In genomic region chr18:12278153-12278764, GRCh38 we compare ENCODE assay signal across 10 cellular contexts. TPM values are rescaled to one million over a fixed set of nuclear protein-coding genes. Genes with fewer than 3 reads are reported as not detected.
DNase-seq lines count a peak whose midpoint lies in the region; ATAC-seq and TF ChIP-seq lines count a peak whose summit lies in the region.
"Had no signal": no experiment of that assay in that cellular context is flagged by ENCODE, and none has a peak within 500 bp of the region (broad histone marks: within the 10 kb centered on the region; RNA-seq: fewer than 3 reads in every experiment).

No MANE protein-coding gene starts in this region.

- H3K4me2 ChIP-seq in OCI-LY7 (ENCODE audit: low read length), result no peak overlapping the region
- peak overlapping the region; percentile 83 for H3K4me2 ChIP-seq in fibroblast of lung (ENCODE audit: extremely low read depth, insufficient read depth, low read length)

- CTCF ChIA-PET in OCI-LY7 (lab: Charles Lee; ENCODE audit: unreplicated experiment), result interaction anchor here (0.6 kb wide), 1 partner anchor 46 kb away, joined by 3 read pairs; no protein-coding TSS in a partner anchor

- H2AFZ ChIP-seq in OCI-LY7 (ENCODE audit: low read length) (0 out of 2 replicates have a peak overlapping the region, but pooled peaks have one; percentile 19), fibroblast of lung (ENCODE audit: low read length) (no peak overlapping the region)

- no peaks in the 10 kb centered on the region for H3K36me3 ChIP-seq in OCI-LY7 (ENCODE audit: insufficient read depth, low read length)
- no peaks in the 10 kb centered on the region for H3K36me3 ChIP-seq in fibroblast of lung (ENCODE audit: control insufficient read depth, insufficient read depth, low read length)
- no peaks in the 10 kb centered on the region for H3K36me3 ChIP-seq in rectal smooth muscle tissue (ENCODE audit: control insufficient read depth, insufficient read depth, low read length)

- H3K27me3 ChIP-seq in fibroblast of lung (ENCODE audit: control insufficient read depth, insufficient read depth, low read length) (no peaks in the 10 kb centered on the region), rectal smooth muscle tissue (ENCODE audit: control insufficient read depth, insufficient read depth, low read length) (no peaks in the 10 kb centered on the region)

- H3K4me1 ChIP-seq in OCI-LY7 (ENCODE audit: insufficient read depth, low read length, poor library complexity, severe bottlenecking), result no peaks in the 10 kb centered on the region
- peaks cover 24% of the 10 kb centered on the region for H3K4me1 ChIP-seq in fibroblast of lung (ENCODE audit: control insufficient read depth, extremely low read depth, insufficient read depth, low read length)
- peaks cover 42% of the 10 kb centered on the region for H3K4me1 ChIP-seq in rectal smooth muscle tissue (ENCODE audit: control insufficient read depth, insufficient read depth, low read length)

- H4K20me1 ChIP-seq in OCI-LY7 (ENCODE audit: insufficient read depth, low read length) (no peaks in the 10 kb centered on the region), fibroblast of lung (ENCODE audit: control insufficient read depth, extremely low read depth, insufficient read depth, low read length) (no peaks in the 10 kb centered on the region)

- no peak overlapping the region for H3K27ac ChIP-seq in OCI-LY7 (ENCODE audit: low read depth, low read length, poor library complexity, severe bottlenecking)
- peak overlapping the region; percentile 99 for H3K27ac ChIP-seq in fibroblast of lung (ENCODE audit: insufficient read depth, low read length)
- peak overlapping the region; percentile 98 for H3K27ac ChIP-seq in rectal smooth muscle tissue (ENCODE audit: low read depth, low read length)

- no TSS peak for BruUV-seq in OCI-LY7 (replicated peaks; lab: Mats Ljungman, UMichigan)

- POLR2A ChIA-PET in OCI-LY7 (lab: Charles Lee), result interaction anchor here (0.6 to 1.5 kb wide), 5 partner anchors 12 to 754 kb away, joined by 3 to 6 read pairs (median 4); no protein-coding TSS in a partner anchor

- ATAC-seq in HG03025 (IDR thresholded peaks at IDR 0.05; ENCODE audit: low FRiP score, unreplicated experiment) (no peak), HG02678 (IDR thresholded peaks at IDR 0.05; ENCODE audit: unreplicated experiment) (no peak), GM21717 (IDR thresholded peaks at IDR 0.05; ENCODE audit: unreplicated experiment) (no peak)
- no peak for ATAC-seq in activated CD4-positive, CD25-positive, alpha-beta regulatory T cell treated with anti-CD3 and anti-CD28 coated beads, Interleukin-2, amount 50 U/mL, for 24 hours

- intact Hi-C loops in OCI-LY7 (cut with micrococcal nuclease; ENCODE audit: unreplicated experiment), result no loop called here

- no peak overlapping the region for H3K4me3 ChIP-seq in OCI-LY7 (ENCODE audit: low read depth, low read length, poor library complexity, severe bottlenecking)
- peak overlapping the region; percentile 36 to 60 (median 52) for H3K4me3 ChIP-seq in fibroblast of lung (replicated peaks in 1 of 4; ENCODE audit: control extremely low read depth in 1 of 4, insufficient read depth in 1 of 4, low read depth in 3 of 4, low read length in 4 of 4)
- peak overlapping the region; percentile 66 for H3K4me3 ChIP-seq in rectal smooth muscle tissue (ENCODE audit: low read length)

- H3K9me2 ChIP-seq in OCI-LY7 (ENCODE audit: insufficient read depth, low read length), result no peaks in the 10 kb centered on the region

- no peaks in the 10 kb centered on the region for H3K79me2 ChIP-seq in OCI-LY7 (ENCODE audit: insufficient read depth, low read depth, low read length)
- no peaks in the 10 kb centered on the region for H3K79me2 ChIP-seq in fibroblast of lung (ENCODE audit: control insufficient read depth, insufficient read depth, low read length)

- peak; percentile 32 for DNase-seq in GM03348 (ENCODE audit: low spot score)
- DNase-seq in OCI-LY7 (ENCODE audit: low spot score), result peak; percentile 23
- peak in 1 of 2 donors; percentile 18 for DNase-seq in fibroblast of lung (ENCODE audit: low read depth in 2 of 2)
- DNase-seq: NCI-H1105 treated with DMSO at 0.1 percent for 48 hours had no signal

- TF ChIP-seq CTCF in OCI-LY7 (conservative IDR thresholded peaks at IDR 0.05; ENCODE audit: low read length) (peak; percentile 62), fibroblast of lung (conservative IDR thresholded peaks at IDR 0.05 in 1 of 2, IDR thresholded peaks at IDR 0.05 in 1 of 2; ENCODE audit: low read depth in 1 of 2, low read length in 2 of 2) (peak in 1 of 2 donors; percentile 6)

- H3K9ac ChIP-seq in fibroblast of lung (ENCODE audit: insufficient read depth, low read length), result peak overlapping the region; percentile 84
- H3K9ac ChIP-seq in rectal smooth muscle tissue (ENCODE audit: low read length), result peak overlapping the region; percentile 57

- no peaks in the 10 kb centered on the region for H3K9me3 ChIP-seq in OCI-LY7 (ENCODE audit: low read length)
- H3K9me3 ChIP-seq in fibroblast of lung (ENCODE audit: control insufficient read depth, insufficient read depth, low read depth, low read length), result no peaks in the 10 kb centered on the region

RNA-seq across cellular contexts. Expression of gene CIDEA, which starts 24.1 kb away (rescaled TPM):
- total RNA-seq in OCI-LY7 (2014; rRNA removed; shearing (Covaris generic)), result not detected in 2 replicates
- total RNA-seq in OCI-LY7 (2022), result not detected in 2 replicates
- total RNA-seq in fibroblast of lung, result 0.26 and 1.7 TPM in 2 replicates
- polyA plus RNA-seq in fibroblast of lung, result 0.12 and 0.21 TPM in 2 replicates
- 0.22 and 0.33 TPM in 2 replicates for polyA plus RNA-seq in fibroblast of lung (2012)
- not detected in 2 replicates for polyA minus RNA-seq in fibroblast of lung (ENCODE audit: low replicate concordance)
- total RNA-seq: myocyte had no signal

RNA-seq across cellular contexts. Expression of gene TUBB6, which starts 29.8 kb away (rescaled TPM):
- not detected in 2 replicates for total RNA-seq in OCI-LY7 (2014; rRNA removed; shearing (Covaris generic))
- total RNA-seq in OCI-LY7 (2022) (not detected in 2 replicates), fibroblast of lung (269 and 408 TPM in 2 replicates)
- 549 and 646 TPM in 2 replicates for polyA plus RNA-seq in fibroblast of lung
- 613 and 673 TPM in 2 replicates for polyA plus RNA-seq in fibroblast of lung (2012)
- 453 and 575 TPM in 2 replicates for polyA minus RNA-seq in fibroblast of lung (ENCODE audit: low replicate concordance)

Comparison
In these comparisons a context has a peak if more than half of its experiments do, and no peak if none do; other contexts are left out.
1. RNA of gene TUBB6, which starts 29.8 kb away (total RNA-seq): 269 to 408 TPM in fibroblast of lung; not detected in OCI-LY7; every median in the first group is over 100 times any median in the second.